ENCODE assay signal across 15 cellular contexts in genomic region chr10:49254556-49255318, GRCh38. TPM values are rescaled to one million over a fixed set of nuclear protein-coding genes. Genes with fewer than 3 reads are reported as not detected.
DNase-seq lines count a peak whose midpoint lies in the region; ATAC-seq, FAIRE-seq and TF ChIP-seq lines count a peak whose summit lies in the region.
"Had no signal": no experiment of that assay in that cellular context is flagged by ENCODE, and none has a peak within 500 bp of the region (broad histone marks: within the 10 kb centered on the region; RNA-seq: fewer than 3 reads in every experiment).

No MANE protein-coding gene starts in this region.

- no peak overlapping the region; the same call in 1 of the 2 replicates for H2AFZ ChIP-seq in GM23338

- no peak for TF ChIP-seq CTCF in GM23338 (conservative IDR thresholded peaks at IDR 0.05; ENCODE audit: low read depth in 2 of 2)
- TF ChIP-seq CTCF in lower lobe of right lung (IDR thresholded peaks at IDR 0.05), result no peak

- peak overlapping the region; percentile 71 for H3K27ac ChIP-seq in BLaER1
- H3K27ac ChIP-seq in GM23338 (ENCODE audit: low read depth), result no peak overlapping the region
- no peak overlapping the region for H3K27ac ChIP-seq in lower lobe of right lung

- ATAC-seq in GM23338, result peak; percentile 77
- ATAC-seq in activated CD8-positive, alpha-beta memory T cell treated with anti-CD3 and anti-CD28 coated beads, Interleukin-2, amount 10 ng/mL, durations not matched to agents 7 days and 5 days, result peak; percentile 82
- peak; percentile 45 to 65 for ATAC-seq in lower lobe of right lung
- no peak for ATAC-seq in GM21619 (IDR thresholded peaks at IDR 0.05; ENCODE audit: unreplicated experiment)

- H3K4me1 ChIP-seq in BLaER1 (peaks cover 47% of the 10 kb centered on the region), GM23338 (ENCODE audit: insufficient read depth) (no peaks in the 10 kb centered on the region; the same call in 1 of the 2 replicates), lower lobe of right lung (no peaks in the 10 kb centered on the region)
- H3K4me1 ChIP-seq: BE2C had no signal

- H3K27ac Mint-ChIP-seq in GM23338, result no peak overlapping the region
- no peak overlapping the region for H3K27ac Mint-ChIP-seq in activated CD8-positive, alpha-beta memory T cell treated with anti-CD3 and anti-CD28 coated beads, Interleukin-2, amount 10 ng/mL, durations not matched to agents 7 days and 5 days
- H3K27ac Mint-ChIP-seq: activated naive CD4-positive, alpha-beta T cell treated with anti-CD3 and anti-CD28 coated beads, Interleukin-2, amount 50 U/mL, for 24 hours had no signal

- no peaks in the 10 kb centered on the region for H3K79me2 ChIP-seq in GM23338 (replicated peaks; ENCODE audit: insufficient read depth)

- H3K9me3 ChIP-seq in BLaER1 (no peaks in the 10 kb centered on the region), lower lobe of right lung (no peaks in the 10 kb centered on the region)
- H3K9me3 ChIP-seq: BE2C had no signal

- H3K4me1 Mint-ChIP-seq in GM23338, result no peaks in the 10 kb centered on the region; the same call in 2 of the 3 replicates
- H3K4me1 Mint-ChIP-seq in activated CD8-positive, alpha-beta memory T cell treated with anti-CD3 and anti-CD28 coated beads, Interleukin-2, amount 10 ng/mL, durations not matched to agents 7 days and 5 days, result peaks cover 8% of the 10 kb centered on the region
- H3K4me1 Mint-ChIP-seq: activated naive CD4-positive, alpha-beta T cell treated with anti-CD3 and anti-CD28 coated beads, Interleukin-2, amount 50 U/mL, for 24 hours had no signal

- H3K27me3 Mint-ChIP-seq in GM23338 (ENCODE audit: insufficient read depth, low read depth, poor library complexity), result no peaks in the 10 kb centered on the region
- H3K27me3 Mint-ChIP-seq in activated CD8-positive, alpha-beta memory T cell treated with anti-CD3 and anti-CD28 coated beads, Interleukin-2, amount 10 ng/mL, durations not matched to agents 7 days and 5 days, result no peaks in the 10 kb centered on the region

- intact Hi-C loops in lower lobe of right lung (cut with DNase I), result no loop called here

- TF ChIP-seq POLR2A in GM12892 (IDR thresholded peaks at IDR 0.05; ENCODE audit: low read depth, low read length), result no peak

- H3K9me3 Mint-ChIP-seq in GM23338, result no peaks in the 10 kb centered on the region; the same call in 1 of the 3 replicates
- no peaks in the 10 kb centered on the region for H3K9me3 Mint-ChIP-seq in activated CD8-positive, alpha-beta memory T cell treated with anti-CD3 and anti-CD28 coated beads, Interleukin-2, amount 10 ng/mL, durations not matched to agents 7 days and 5 days (ENCODE audit: low read depth)
- H3K9me3 Mint-ChIP-seq: activated naive CD4-positive, alpha-beta T cell treated with anti-CD3 and anti-CD28 coated beads, Interleukin-2, amount 50 U/mL, for 24 hours had no signal

- DNase-seq in GM23338 (ENCODE audit: low spot score) (no peak), lower lobe of right lung (no peak), GM12892 (ENCODE audit: insufficient read length) (no peak), T-helper 9 cell (no peak), NCI-H1105 treated with DMSO at 0.1 percent for 48 hours (lab: John Stamatoyannopoulos, UW) (no peak)
- DNase-seq in activated CD8-positive, alpha-beta memory T cell treated with anti-CD3 and anti-CD28 coated beads, Interleukin-2, amount 10 ng/mL, durations not matched to agents 7 days and 5 days, result peak; percentile 77
- DNase-seq: BE2C; NCI-H146; NCI-H524 treated with DMSO at 0.1 percent for 48 hours; stimulated activated CD4-positive, alpha-beta T cell treated with anti-CD3 and anti-CD28 coated beads, Interleukin-4, amount 100 ng/mL, for 4 hours had no signal

- no peaks in the 10 kb centered on the region for H3K9me2 ChIP-seq in GM23338 (ENCODE audit: insufficient read depth)

- peak overlapping the region; percentile 22; the same call in 1 of the 2 replicates for H3K9ac ChIP-seq in BLaER1

- H3K36me3 Mint-ChIP-seq in GM23338 (ENCODE audit: low read depth), result no peaks in the 10 kb centered on the region
- H3K36me3 Mint-ChIP-seq in activated CD8-positive, alpha-beta memory T cell treated with anti-CD3 and anti-CD28 coated beads, Interleukin-2, amount 10 ng/mL, durations not matched to agents 7 days and 5 days, result no peaks in the 10 kb centered on the region
- H3K36me3 Mint-ChIP-seq: activated naive CD4-positive, alpha-beta T cell treated with anti-CD3 and anti-CD28 coated beads, Interleukin-2, amount 50 U/mL, for 24 hours had no signal

- H3K27me3 ChIP-seq in BLaER1 (no peaks in the 10 kb centered on the region), GM23338 (ENCODE audit: insufficient read depth) (no peaks in the 10 kb centered on the region), lower lobe of right lung (ENCODE audit: low read depth) (no peaks in the 10 kb centered on the region)
- H3K27me3 ChIP-seq: BE2C had no signal

- no peaks in the 10 kb centered on the region for H3K36me3 ChIP-seq in BLaER1
- no peaks in the 10 kb centered on the region for H3K36me3 ChIP-seq in GM23338 (ENCODE audit: insufficient read depth)
- H3K36me3 ChIP-seq in lower lobe of right lung, result no peaks in the 10 kb centered on the region
- H3K36me3 ChIP-seq: BE2C had no signal

- H4K20me1 ChIP-seq in BLaER1 (no peaks in the 10 kb centered on the region), GM23338 (replicated peaks; ENCODE audit: insufficient read depth) (no peaks in the 10 kb centered on the region)

- H3K4me2 ChIP-seq in BLaER1, result peak overlapping the region; percentile 92
- no peak overlapping the region for H3K4me2 ChIP-seq in GM23338

- no peak for FAIRE-seq in GM12892 (lab: Jason Lieb, UNC)
- FAIRE-seq: colon had no signal

- CTCF ChIA-PET in activated CD8-positive, alpha-beta memory T cell treated with anti-CD3 and anti-CD28 coated beads, Interleukin-2, amount 10 ng/mL, durations not matched to agents 7 days and 5 days (lab: Charles Lee), result no interaction called here

- no peak overlapping the region for H3K4me3 Mint-ChIP-seq in GM23338
- H3K4me3 Mint-ChIP-seq in activated CD8-positive, alpha-beta memory T cell treated with anti-CD3 and anti-CD28 coated beads, Interleukin-2, amount 10 ng/mL, durations not matched to agents 7 days and 5 days, result no peak overlapping the region
- H3K4me3 Mint-ChIP-seq: activated naive CD4-positive, alpha-beta T cell treated with anti-CD3 and anti-CD28 coated beads, Interleukin-2, amount 50 U/mL, for 24 hours had no signal

- no peaks in the 10 kb centered on the region for H3F3A ChIP-seq in GM23338 (replicated peaks; ENCODE audit: low read depth)

- H3K4me3 ChIP-seq in BLaER1, result peak overlapping the region; percentile 45
- no peak overlapping the region for H3K4me3 ChIP-seq in GM23338
- H3K4me3 ChIP-seq in lower lobe of right lung, result no peak overlapping the region

TF ChIP-seq in GM23338, 12 proteins besides CTCF, POLR2A, EP300 and RAD21 (continues in another document):
- TF ChIP-seq CREB1 (CRISPR knock-in tag; IDR thresholded peaks at IDR 0.05; ENCODE audit: low read depth) (no peak), POLR2AphosphoS5 (IDR thresholded peaks at IDR 0.05; ENCODE audit: low read depth) (no peak), NANOG (IDR thresholded peaks at IDR 0.05; ENCODE audit: borderline replicate concordance) (no peak)

RNA-seq across cellular contexts. Expression of gene C10orf71, which starts 44.2 kb away (rescaled TPM):
- not detected in 2 replicates for total RNA-seq in GM23338 (2014; rRNA removed; shearing (Covaris generic))
- not detected in 2 replicates for polyA plus RNA-seq in GM23338 (2016; fragmentation: Nextera tagmentation; extraction: Ambion mirVana)
- total RNA-seq in activated CD8-positive, alpha-beta memory T cell treated with anti-CD3 and anti-CD28 coated beads, Interleukin-2, amount 10 ng/mL, durations not matched to agents 7 days and 5 days, result not detected
- not detected for total RNA-seq in lower lobe of right lung
- polyA plus RNA-seq in GM12892 (2012; ENCODE audit: missing spikeins), result not detected
- total RNA-seq: temporal lobe had no signal
